Comparison of ENCODE assay signal across 1 cellular context in the genomic region with DNA sequence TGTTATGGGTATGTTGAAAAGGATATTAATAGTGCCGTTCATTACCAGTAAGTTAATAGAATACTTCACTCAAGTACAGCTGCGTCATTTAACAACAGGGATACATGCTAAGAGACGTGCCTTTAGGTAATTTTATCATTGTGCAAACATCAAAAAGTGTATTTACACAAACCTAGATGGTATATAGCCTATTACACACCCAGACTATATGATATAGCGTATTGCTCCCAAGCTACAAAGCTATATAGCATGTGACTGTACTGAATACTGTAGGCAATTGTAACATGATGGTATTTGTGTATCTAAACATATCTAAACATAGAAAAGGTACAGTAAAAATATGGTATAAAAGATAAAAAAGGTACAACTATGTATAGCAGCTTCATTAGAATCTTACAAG.
TF ChIP-seq lines count a peak whose summit lies in the region.

No MANE protein-coding gene starts in this region.

TF ChIP-seq in A549, 52 proteins besides CTCF, POLR2A, EP300 and RAD21 (continued from another document):
- TF ChIP-seq, protein P1, sequence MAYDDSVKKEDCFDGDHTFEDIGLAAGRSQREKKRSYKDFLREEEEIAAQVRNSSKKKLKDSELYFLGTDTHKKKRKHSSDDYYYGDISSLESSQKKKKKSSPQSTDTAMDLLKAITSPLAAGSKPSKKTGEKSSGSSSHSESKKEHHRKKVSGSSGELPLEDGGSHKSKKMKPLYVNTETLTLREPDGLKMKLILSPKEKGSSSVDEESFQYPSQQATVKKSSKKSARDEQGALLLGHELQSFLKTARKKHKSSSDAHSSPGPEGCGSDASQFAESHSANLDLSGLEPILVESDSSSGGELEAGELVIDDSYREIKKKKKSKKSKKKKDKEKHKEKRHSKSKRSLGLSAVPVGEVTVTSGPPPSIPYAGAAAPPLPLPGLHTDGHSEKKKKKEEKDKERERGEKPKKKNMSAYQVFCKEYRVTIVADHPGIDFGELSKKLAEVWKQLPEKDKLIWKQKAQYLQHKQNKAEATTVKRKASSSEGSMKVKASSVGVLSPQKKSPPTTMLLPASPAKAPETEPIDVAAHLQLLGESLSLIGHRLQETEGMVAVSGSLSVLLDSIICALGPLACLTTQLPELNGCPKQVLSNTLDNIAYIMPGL (CRISPR knock-in tag; IDR thresholded peaks at IDR 0.05; ENCODE audit: borderline replicate concordance), result no peak
- TF ChIP-seq PHF8 (IDR thresholded peaks at IDR 0.05; ENCODE audit: borderline replicate concordance, low read depth), result no peak
- TF ChIP-seq FOXS1 (CRISPR knock-in tag; IDR thresholded peaks at IDR 0.05), result no peak
- TF ChIP-seq ZC3H11A (IDR thresholded peaks at IDR 0.05), result no peak
- TF ChIP-seq CBX8 (IDR thresholded peaks at IDR 0.05), result no peak
- TF ChIP-seq GATA3 (IDR thresholded peaks at IDR 0.05; ENCODE audit: borderline replicate concordance), result no peak
- TF ChIP-seq MAZ (IDR thresholded peaks at IDR 0.05; ENCODE audit: borderline replicate concordance, low read depth, low read length), result no peak
- TF ChIP-seq HOXA7 (CRISPR knock-in tag; IDR thresholded peaks at IDR 0.05), result no peak
- TF ChIP-seq, protein P2, sequence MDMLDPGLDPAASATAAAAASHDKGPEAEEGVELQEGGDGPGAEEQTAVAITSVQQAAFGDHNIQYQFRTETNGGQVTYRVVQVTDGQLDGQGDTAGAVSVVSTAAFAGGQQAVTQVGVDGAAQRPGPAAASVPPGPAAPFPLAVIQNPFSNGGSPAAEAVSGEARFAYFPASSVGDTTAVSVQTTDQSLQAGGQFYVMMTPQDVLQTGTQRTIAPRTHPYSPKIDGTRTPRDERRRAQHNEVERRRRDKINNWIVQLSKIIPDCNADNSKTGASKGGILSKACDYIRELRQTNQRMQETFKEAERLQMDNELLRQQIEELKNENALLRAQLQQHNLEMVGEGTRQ (IDR thresholded peaks at IDR 0.05), result no peak
- no peak for TF ChIP-seq RCOR1 (IDR thresholded peaks at IDR 0.05; ENCODE audit: low read depth, low read length)
- TF ChIP-seq EHF (CRISPR knock-in tag; IDR thresholded peaks at IDR 0.05), result no peak
- TF ChIP-seq NPAS2 (CRISPR knock-in tag; IDR thresholded peaks at IDR 0.05; ENCODE audit: borderline replicate concordance), result no peak
- TF ChIP-seq HOXB5 (CRISPR knock-in tag; IDR thresholded peaks at IDR 0.05), result no peak
- TF ChIP-seq, protein P3, sequence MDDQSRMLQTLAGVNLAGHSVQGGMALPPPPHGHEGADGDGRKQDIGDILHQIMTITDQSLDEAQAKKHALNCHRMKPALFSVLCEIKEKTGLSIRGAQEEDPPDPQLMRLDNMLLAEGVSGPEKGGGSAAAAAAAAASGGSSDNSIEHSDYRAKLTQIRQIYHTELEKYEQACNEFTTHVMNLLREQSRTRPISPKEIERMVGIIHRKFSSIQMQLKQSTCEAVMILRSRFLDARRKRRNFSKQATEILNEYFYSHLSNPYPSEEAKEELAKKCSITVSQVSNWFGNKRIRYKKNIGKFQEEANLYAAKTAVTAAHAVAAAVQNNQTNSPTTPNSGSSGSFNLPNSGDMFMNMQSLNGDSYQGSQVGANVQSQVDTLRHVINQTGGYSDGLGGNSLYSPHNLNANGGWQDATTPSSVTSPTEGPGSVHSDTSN (IDR thresholded peaks at IDR 0.05), result no peak
- no peak for TF ChIP-seq ESRRA (IDR thresholded peaks at IDR 0.05; ENCODE audit: borderline replicate concordance, low read length)
- TF ChIP-seq NR3C1 (IDR thresholded peaks at IDR 0.05), result no peak
- no peak for TF ChIP-seq RARB (CRISPR knock-in tag; IDR thresholded peaks at IDR 0.05)
